In the genomic region with DNA sequence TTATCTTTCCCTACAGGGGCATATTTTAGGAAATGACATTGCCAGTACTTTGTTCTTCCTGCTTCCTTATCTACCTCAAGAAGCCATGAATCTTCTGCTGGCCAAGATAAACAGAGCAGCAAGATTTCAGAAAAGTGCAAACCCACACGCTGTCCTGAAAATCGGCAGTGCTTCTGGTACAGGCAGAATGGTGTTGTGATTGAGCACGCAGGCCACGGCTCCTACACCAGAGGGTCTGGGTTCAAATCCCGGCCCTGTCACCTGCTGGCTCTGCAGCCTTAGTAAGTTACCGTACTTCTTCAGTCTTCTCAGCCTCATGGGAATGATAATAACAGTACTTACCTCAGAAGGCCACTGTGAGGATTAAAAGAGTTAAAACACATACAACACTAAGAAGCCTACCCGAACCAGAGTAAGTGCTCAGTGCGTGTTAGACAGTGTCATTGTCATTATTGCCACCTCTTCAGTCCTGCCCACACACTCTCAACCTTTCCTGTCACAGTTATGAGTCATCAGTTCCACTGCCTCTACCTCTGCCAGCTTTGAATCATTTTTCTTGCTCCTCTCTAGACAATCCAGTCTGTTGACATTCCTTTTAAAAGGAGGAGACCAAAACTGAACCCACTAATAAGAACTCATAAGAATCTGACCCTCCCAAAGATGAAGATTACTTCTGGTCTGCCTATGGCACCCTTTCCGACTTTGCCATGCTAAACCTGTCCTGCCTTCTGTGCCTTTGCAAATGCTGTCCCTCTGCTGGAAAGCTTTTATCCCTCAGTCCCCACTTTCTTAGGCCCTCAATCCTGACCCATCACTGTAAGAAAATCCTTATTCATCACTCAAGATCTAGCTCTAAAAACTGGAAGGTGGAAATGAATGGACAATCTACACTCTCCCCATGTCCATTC, we compare ENCODE assay signal across 8 cellular contexts. TPM values are rescaled to one million over a fixed set of nuclear protein-coding genes. Genes with fewer than 3 reads are reported as not detected.
A peak's percentile ranks its signal among the peaks of the same experiment; 100 is the strongest.
DNase-seq lines count a peak whose midpoint lies in the region; ATAC-seq and TF ChIP-seq lines count a peak whose summit lies in the region.

No MANE protein-coding gene starts in this region.

- no peak for TF ChIP-seq POLR2A in stomach (IDR thresholded peaks at IDR 0.05)
- no peak for TF ChIP-seq POLR2A in lower leg skin (IDR thresholded peaks at IDR 0.05)

- intact Hi-C loops in stomach (cut with DNase I; ENCODE audit: low total_unique reads), result no loop called here
- intact Hi-C loops in lower leg skin (cut with DNase I; ENCODE audit: low total_unique reads), result no loop called here

- no peak overlapping the region for H3K4me3 ChIP-seq in stomach
- H3K4me3 ChIP-seq in lower leg skin (ENCODE audit: low read depth, poor library complexity, severe bottlenecking), result no peak overlapping the region

- H3K27ac Mint-ChIP-seq in activated naive CD4-positive, alpha-beta T cell treated with anti-CD3 and anti-CD28 coated beads, Interleukin-2, amount 10 ng/mL, durations not matched to agents 7 days and 5 days, result peak overlapping the region; percentile 94

- H3K4me1 Mint-ChIP-seq in activated naive CD4-positive, alpha-beta T cell treated with anti-CD3 and anti-CD28 coated beads, Interleukin-2, amount 10 ng/mL, durations not matched to agents 7 days and 5 days, result peaks cover 74% of the 10 kb centered on the region

- no peaks in the 10 kb centered on the region for H3K27me3 ChIP-seq in stomach

- H3K4me3 Mint-ChIP-seq in activated naive CD4-positive, alpha-beta T cell treated with anti-CD3 and anti-CD28 coated beads, Interleukin-2, amount 10 ng/mL, durations not matched to agents 7 days and 5 days, result peak overlapping the region; percentile 52

- WGBS in stomach, 5 donors, result 17 to 34% (median 27%) methylated on average over 9 of the region's 9 CpGs
- 30 to 31% methylated on average over 9 of the region's 9 CpGs for WGBS in lower leg skin, 2 donors

- no peaks in the 10 kb centered on the region for H3K9me3 Mint-ChIP-seq in activated naive CD4-positive, alpha-beta T cell treated with anti-CD3 and anti-CD28 coated beads, Interleukin-2, amount 10 ng/mL, durations not matched to agents 7 days and 5 days

- TF ChIP-seq CTCF in stomach (IDR thresholded peaks at IDR 0.05) (no peak), lower leg skin (IDR thresholded peaks at IDR 0.05) (no peak)

- H3K4me1 ChIP-seq in stomach, result peaks cover 16 to 58% (median 21%) of the 10 kb centered on the region in 4 donors

- CTCF ChIA-PET in activated naive CD4-positive, alpha-beta T cell treated with anti-CD3 and anti-CD28 coated beads, Interleukin-2, amount 10 ng/mL, durations not matched to agents 7 days and 5 days (lab: Charles Lee), result interaction anchor here (0.6 to 2.3 kb wide), 9 partner anchors 12 to 43 kb away, joined by 3 to 10 read pairs (median 4); partner anchors contain the start of gene JAML

- no peaks in the 10 kb centered on the region for H3K27me3 Mint-ChIP-seq in activated naive CD4-positive, alpha-beta T cell treated with anti-CD3 and anti-CD28 coated beads, Interleukin-2, amount 10 ng/mL, durations not matched to agents 7 days and 5 days

- ATAC-seq in GM18499 (IDR thresholded peaks at IDR 0.05; ENCODE audit: insufficient read depth, unreplicated experiment) (peak; percentile 93), HG02852 (IDR thresholded peaks at IDR 0.05; ENCODE audit: unreplicated experiment) (peak; percentile 73), HG03095 (IDR thresholded peaks at IDR 0.05; ENCODE audit: unreplicated experiment) (no peak)

- H3K36me3 ChIP-seq in stomach, result no peaks in the 10 kb centered on the region

- H3K9me3 ChIP-seq in stomach, result no peaks in the 10 kb centered on the region

- no peak for TF ChIP-seq EP300 in stomach (IDR thresholded peaks at IDR 0.05)

- peak overlapping the region; percentile 68 to 89 (median 74) for H3K27ac ChIP-seq in stomach

- H3K36me3 Mint-ChIP-seq in activated naive CD4-positive, alpha-beta T cell treated with anti-CD3 and anti-CD28 coated beads, Interleukin-2, amount 10 ng/mL, durations not matched to agents 7 days and 5 days, result peaks cover 30% of the 10 kb centered on the region

- DNase-seq in OCI-M1 (lab: John Stamatoyannopoulos, UW) (peak; percentile 100), kidney tubule cell (ENCODE audit: low spot score) (peak; percentile 78), stomach (peak; percentile 47), lower leg skin (ENCODE audit: low spot score in 2 of 2) (no peak)
- DNase-seq in activated naive CD4-positive, alpha-beta T cell treated with anti-CD3 and anti-CD28 coated beads, Interleukin-2, amount 10 ng/mL, durations not matched to agents 7 days and 5 days, result peak; percentile 66

RNA-seq across cellular contexts. Expression of gene MPZL3, which starts 10.7 kb away (rescaled TPM):
- 10 to 100 TPM in 1 of 5 donors, 1 to 10 TPM in 3, under 1 TPM in 1; 0.45 to 20.0 (median 6.7) TPM for total RNA-seq in stomach
- 1 to 10 TPM; 2.1 to 7.2 (median 3.4) TPM for polyA plus RNA-seq in stomach
- 100 to 1,000 TPM in 1 of 4 donors, 10 to 100 TPM in 3; 55.9 to 120 (median 91.2) TPM for total RNA-seq in lower leg skin

RNA-seq across cellular contexts. Expression of gene JAML, which starts 16.6 kb away (rescaled TPM):
- 10 to 100 TPM in 4 of 5 donors, 1 to 10 TPM in 1; 9.2 to 35.0 (median 21.4) TPM for total RNA-seq in stomach
- 10 to 100 TPM in 1 of 3 donors, 1 to 10 TPM in 2; 3.7 to 14.5 (median 4.6) TPM for polyA plus RNA-seq in stomach
- 1 to 10 TPM in 1 of 4 donors, under 1 TPM in 3; 0.42 to 3.0 (median 0.61) TPM for total RNA-seq in lower leg skin

RNA-seq across cellular contexts. Expression of gene MPZL2, which starts 22.7 kb away (rescaled TPM):
- total RNA-seq in stomach (10 to 100 TPM in 4 of 5 donors, under 1 TPM in 1; 0.58 to 97.2 (median 56.7) TPM), lower leg skin (10 to 100 TPM; 46.0 to 59.9 (median 53.5) TPM)
- 10 to 100 TPM; 12.2 to 79.1 (median 35.4) TPM for polyA plus RNA-seq in stomach

Comparison
In these comparisons a context has a peak if more than half of its experiments do, and no peak if none do; other contexts are left out.
1. DNase-seq: peak in OCI-M1 (single experiment), activated naive CD4-positive, alpha-beta T cell treated with anti-CD3 and anti-CD28 coated beads, Interleukin-2, amount 10 ng/mL, durations not matched to agents 7 days and 5 days (single experiment), kidney tubule cell (single experiment) and stomach (single experiment); none in lower leg skin (0 of 2).